ENCODE assay signal across 40 cellular contexts in genomic region chr14:77170045-77170444, GRCh38. TPM values are rescaled to one million over a fixed set of nuclear protein-coding genes. Genes with fewer than 3 reads are reported as not detected.
"Had no signal": no experiment of that assay in that cellular context is flagged by ENCODE, and none has a peak within 500 bp of the region (broad histone marks: within the 10 kb centered on the region; RNA-seq: fewer than 3 reads in every experiment).

No MANE protein-coding gene starts in this region.

- H3K4me2 ChIP-seq: hepatocyte had no signal

- H3K9me3 ChIP-seq: adrenal gland, body of pancreas had no signal

- H3K36me3 ChIP-seq: adrenal gland, esophagus squamous epithelium, gastroesophageal sphincter, heart right ventricle, WERI-Rb-1 had no signal

- H3K79me2 ChIP-seq: hepatocyte had no signal

- FAIRE-seq: colon, endothelial cell of umbilical vein had no signal

- H3K27me3 ChIP-seq: adrenal gland, body of pancreas, hepatocyte had no signal

- ATAC-seq: activated CD4-positive, alpha-beta T cell treated with anti-CD3 and anti-CD28 coated beads for 36 hours; activated CD8-positive, alpha-beta memory T cell treated with anti-CD3 and anti-CD28 coated beads, Interleukin-2, amount 10 ng/mL, durations not matched to agents 7 days and 5 days; activated CD8-positive, alpha-beta T cell treated with anti-CD3 and anti-CD28 coated beads, Interleukin-2, amount 10 ng/mL, durations not matched to agents 7 days and 5 days; activated naive CD8-positive, alpha-beta T cell treated with anti-CD3 and anti-CD28 coated beads, Interleukin-2, amount 50 U/mL, for 24 hours; body of pancreas; effector memory CD8-positive, alpha-beta T cell; gastroesophageal sphincter; heart right ventricle had no signal

- H3K27ac ChIP-seq: adrenal gland, body of pancreas, epithelial cell of prostate, esophagus squamous epithelium, gastroesophageal sphincter, heart right ventricle, hepatocyte, WERI-Rb-1 had no signal

- H3K4me1 ChIP-seq: adrenal gland, body of pancreas, gastroesophageal sphincter, heart right ventricle had no signal

- DNase-seq: activated CD4-positive, alpha-beta memory T cell treated with anti-CD3 and anti-CD28 coated beads for 36 hours; activated CD4-positive, alpha-beta T cell treated with anti-CD3 and anti-CD28 coated beads for 36 hours; activated CD4-positive, alpha-beta T cell treated with anti-CD3 and anti-CD28 coated beads, Interleukin-2, amount 10 ng/mL, durations not matched to agents 24 days and 14 days; activated CD4-positive, CD25-positive, alpha-beta regulatory T cell; activated CD4-positive, CD25-positive, alpha-beta regulatory T cell treated with anti-CD3 and anti-CD28 coated beads, Interleukin-2, amount 50 U/mL, for 72 hours; activated CD8-positive, alpha-beta memory T cell treated with anti-CD3 and anti-CD28 coated beads, Interleukin-2, amount 10 ng/mL, durations not matched to agents 7 days and 5 days; activated CD8-positive, alpha-beta memory T cell treated with anti-CD3 and anti-CD28 coated beads, Interleukin-2, amount 50 U/mL, for 4 hours; activated CD8-positive, alpha-beta T cell treated with anti-CD3 and anti-CD28 coated beads, Interleukin-2, amount 10 ng/mL, durations not matched to agents 7 days and 5 days; activated effector memory CD4-positive, alpha-beta T cell treated with anti-CD3 and anti-CD28 coated beads, Interleukin-2, amount 50 U/mL, for 16 hours; activated naive CD4-positive, alpha-beta T cell treated with anti-CD3 and anti-CD28 coated beads for 36 hours; activated naive CD8-positive, alpha-beta T cell treated with anti-CD3 and anti-CD28 coated beads for 36 hours; activated naive CD8-positive, alpha-beta T cell treated with anti-CD3 and anti-CD28 coated beads, Interleukin-2, amount 50 U/mL, for 24 hours; activated T-cell treated with anti-CD3 and anti-CD28 coated beads, Interleukin-2, amount 50 U/mL, for 1 hour; activated T-cell treated with anti-CD3 and anti-CD28 coated beads, Interleukin-2, amount 50 U/mL, for 48 hours; adrenal gland; amygdala; aorta; body of pancreas; caudate nucleus; cortex of kidney; dermis blood vessel endothelial cell; effector CD4-positive, alpha-beta T cell; effector memory CD8-positive, alpha-beta T cell; esophagus squamous epithelium; foreskin melanocyte; heart right ventricle; T1000; WERI-Rb-1 had no signal

- H2AFZ ChIP-seq: hepatocyte had no signal

- H3K4me3 ChIP-seq: adrenal gland, body of pancreas, esophagus squamous epithelium, gastroesophageal sphincter, heart right ventricle, hepatocyte had no signal

RNA-seq across cellular contexts. Expression of gene TMEM63C, which starts 11.6 kb away (rescaled TPM):
- total RNA-seq: endothelial cell of umbilical vein had no signal
- polyA plus RNA-seq: endothelial cell of umbilical vein, fibroblast of lung had no signal

RNA-seq across cellular contexts. Expression of gene ZDHHC22, which starts 28.5 kb away (rescaled TPM):
- total RNA-seq: activated CD4-positive, alpha-beta memory T cell treated with anti-CD3 and anti-CD28 coated beads for 36 hours; activated CD4-positive, alpha-beta T cell treated with anti-CD3 and anti-CD28 coated beads for 36 hours; activated CD4-positive, alpha-beta T cell treated with anti-CD3 and anti-CD28 coated beads, Interleukin-2, amount 10 ng/mL, durations not matched to agents 24 days and 14 days; activated CD8-positive, alpha-beta memory T cell treated with anti-CD3 and anti-CD28 coated beads for 36 hours; activated CD8-positive, alpha-beta memory T cell treated with anti-CD3 and anti-CD28 coated beads, Interleukin-2, amount 10 ng/mL, durations not matched to agents 7 days and 5 days; activated CD8-positive, alpha-beta T cell treated with anti-CD3 and anti-CD28 coated beads, Interleukin-2, amount 10 ng/mL, durations not matched to agents 7 days and 5 days; activated naive CD4-positive, alpha-beta T cell treated with anti-CD3 and anti-CD28 coated beads for 36 hours; activated naive CD8-positive, alpha-beta T cell treated with anti-CD3 and anti-CD28 coated beads for 36 hours; activated T-helper 1 cell treated with anti-CD3 and anti-CD28 coated beads, Interleukin-12 subunit alpha, Interleukin-12 subunit beta, Interleukin-2, Interleukin-4 antibody, amounts not matched to agents 30 ng/mL and 10 ng/mL and 1 ng/mL, durations not matched to agents 14 hours and 24 hours and 36 hours; activated T-helper 2 cell treated with anti-CD3 and anti-CD28 coated beads, Interferon-gamma antibody, Interleukin-2, Interleukin-4, amounts not matched to agents 10 μg/mL and 5 μg/mL and 100 μg/mL, durations not matched to agents 14 hours and 24 hours and 36 hours; aorta; body of pancreas; dermis blood vessel endothelial cell; esophagus squamous epithelium; fibroblast of lung; fibroblast of villous mesenchyme; glomerular endothelial cell; hepatocyte had no signal
- polyA plus RNA-seq: aorta, esophagus, fibroblast of lung, heart right ventricle, hepatocyte had no signal
